8 cellular contexts compared by ENCODE assay signal in the genomic region with DNA sequence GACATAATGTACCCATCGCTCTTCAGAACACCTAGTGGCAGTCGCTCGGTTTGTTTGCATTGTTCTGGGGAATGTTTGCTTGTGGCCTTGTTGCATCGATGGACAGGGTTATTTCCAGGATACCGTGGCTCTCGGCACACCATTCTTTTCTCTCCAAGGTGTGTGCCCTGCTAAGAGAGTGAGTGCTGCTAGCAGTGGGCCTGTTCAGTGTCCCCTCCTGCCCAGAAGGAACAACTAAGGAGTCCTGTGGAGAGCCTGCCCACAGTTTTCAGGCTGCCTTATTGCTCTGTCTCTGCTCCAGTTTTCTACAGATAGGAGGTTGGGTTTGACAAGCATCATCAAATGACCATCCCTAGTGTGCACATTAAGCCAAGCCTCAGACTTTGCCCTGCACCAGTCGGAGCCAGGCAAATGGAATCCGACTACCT. TPM values are rescaled to one million over a fixed set of nuclear protein-coding genes. Genes with fewer than 3 reads are reported as not detected.
A peak's percentile ranks its signal among the peaks of the same experiment; 100 is the strongest.
DNase-seq lines count a peak whose midpoint lies in the region; ATAC-seq and TF ChIP-seq lines count a peak whose summit lies in the region.

No MANE protein-coding gene starts in this region.

- peaks cover 4% of the 10 kb centered on the region for H3K36me3 Mint-ChIP-seq in activated CD8-positive, alpha-beta T cell treated with anti-CD3 and anti-CD28 coated beads, Interleukin-2, amount 10 ng/mL, durations not matched to agents 7 days and 5 days (ENCODE audit: low read depth)

- TF ChIP-seq CTCF in GM10266 (IDR thresholded peaks at IDR 0.05; ENCODE audit: control insufficient read depth, insufficient read depth, low read depth, missing control alignments): no peak

- DNase-seq in NCI-H748 (lab: John Stamatoyannopoulos, UW; ENCODE audit: unreplicated experiment): peak; percentile 32
- no peak for DNase-seq in NCI-H748 treated with DMSO at 0.1 percent for 48 hours (lab: John Stamatoyannopoulos, UW)
- no peak for DNase-seq in activated CD8-positive, alpha-beta T cell treated with anti-CD3 and anti-CD28 coated beads, Interleukin-2, amount 10 ng/mL, durations not matched to agents 7 days and 5 days
- peak; percentile 20 for DNase-seq in kidney glomerular epithelial cell (lab: John Stamatoyannopoulos, UW)
- DNase-seq in stimulated activated naive CD8-positive, alpha-beta T cell treated with anti-CD3 and anti-CD28 coated beads, Interleukin-15, amount 100 ng/mL, for 72 hours: no peak
- no peak for DNase-seq in activated effector memory CD4-positive, alpha-beta T cell treated with Interleukin-2 at 50 U/mL for 16 hours
- DNase-seq in GM10266 (ENCODE audit: extremely low spot score): no peak

- ATAC-seq in activated CD8-positive, alpha-beta T cell treated with anti-CD3 and anti-CD28 coated beads, Interleukin-2, amount 10 ng/mL, durations not matched to agents 7 days and 5 days: no peak
- no peak for ATAC-seq in stimulated activated naive CD8-positive, alpha-beta T cell treated with anti-CD3 and anti-CD28 coated beads, Interleukin-15, amount 100 ng/mL, for 72 hours
- ATAC-seq in GM18907 (IDR thresholded peaks at IDR 0.05; ENCODE audit: unreplicated experiment): no peak

- H3K4me3 Mint-ChIP-seq in activated CD8-positive, alpha-beta T cell treated with anti-CD3 and anti-CD28 coated beads, Interleukin-2, amount 10 ng/mL, durations not matched to agents 7 days and 5 days: peak overlapping the region; percentile 77
- H3K4me3 Mint-ChIP-seq in stimulated activated naive CD8-positive, alpha-beta T cell treated with anti-CD3 and anti-CD28 coated beads, Interleukin-15, amount 100 ng/mL, for 72 hours: peak overlapping the region; percentile 81 to 85

- peaks cover 36% of the 10 kb centered on the region for H3K4me1 Mint-ChIP-seq in activated CD8-positive, alpha-beta T cell treated with anti-CD3 and anti-CD28 coated beads, Interleukin-2, amount 10 ng/mL, durations not matched to agents 7 days and 5 days (ENCODE audit: low read depth)
- peaks cover 57% of the 10 kb centered on the region for H3K4me1 Mint-ChIP-seq in stimulated activated naive CD8-positive, alpha-beta T cell treated with anti-CD3 and anti-CD28 coated beads, Interleukin-15, amount 100 ng/mL, for 72 hours

- H3K27me3 Mint-ChIP-seq in activated CD8-positive, alpha-beta T cell treated with anti-CD3 and anti-CD28 coated beads, Interleukin-2, amount 10 ng/mL, durations not matched to agents 7 days and 5 days (ENCODE audit: low read depth): peaks cover 12% of the 10 kb centered on the region
- no peaks in the 10 kb centered on the region for H3K27me3 Mint-ChIP-seq in stimulated activated naive CD8-positive, alpha-beta T cell treated with anti-CD3 and anti-CD28 coated beads, Interleukin-15, amount 100 ng/mL, for 72 hours

- POLR2A ChIA-PET in activated CD8-positive, alpha-beta T cell treated with anti-CD3 and anti-CD28 coated beads, Interleukin-2, amount 10 ng/mL, durations not matched to agents 7 days and 5 days (lab: Charles Lee): interaction anchor here (0.9 kb wide), 1 partner anchor 68 kb away, joined by 3 read pairs; no protein-coding TSS in a partner anchor

- CTCF ChIA-PET in activated CD8-positive, alpha-beta T cell treated with anti-CD3 and anti-CD28 coated beads, Interleukin-2, amount 10 ng/mL, durations not matched to agents 7 days and 5 days (lab: Charles Lee): no interaction called here

- no peak overlapping the region for H3K27ac Mint-ChIP-seq in activated CD8-positive, alpha-beta T cell treated with anti-CD3 and anti-CD28 coated beads, Interleukin-2, amount 10 ng/mL, durations not matched to agents 7 days and 5 days
- peak overlapping the region in 1 of 2 donors; percentile 71 for H3K27ac Mint-ChIP-seq in stimulated activated naive CD8-positive, alpha-beta T cell treated with anti-CD3 and anti-CD28 coated beads, Interleukin-15, amount 100 ng/mL, for 72 hours

- no peaks in the 10 kb centered on the region for H3K9me3 Mint-ChIP-seq in activated CD8-positive, alpha-beta T cell treated with anti-CD3 and anti-CD28 coated beads, Interleukin-2, amount 10 ng/mL, durations not matched to agents 7 days and 5 days (ENCODE audit: insufficient read depth)
- H3K9me3 Mint-ChIP-seq in stimulated activated naive CD8-positive, alpha-beta T cell treated with anti-CD3 and anti-CD28 coated beads, Interleukin-15, amount 100 ng/mL, for 72 hours: no peaks in the 10 kb centered on the region

RNA-seq across cellular contexts. Expression of a gene that starts 1.4 kb away (rescaled TPM):
- total RNA-seq in activated CD8-positive, alpha-beta T cell treated with anti-CD3 and anti-CD28 coated beads, Interleukin-2, amount 10 ng/mL, durations not matched to agents 7 days and 5 days: 10 to 100 TPM; 24.4 to 28.1 TPM

RNA-seq across cellular contexts. Expression of a gene that starts 36.8 kb away (rescaled TPM):
- total RNA-seq in activated CD8-positive, alpha-beta T cell treated with anti-CD3 and anti-CD28 coated beads, Interleukin-2, amount 10 ng/mL, durations not matched to agents 7 days and 5 days: 1 to 10 TPM in 1 of 2 experiments, under 1 TPM in 1; 0.95 to 1.3 TPM

RNA-seq across cellular contexts. Expression of a gene that starts 43.7 kb away (rescaled TPM):
- total RNA-seq in activated CD8-positive, alpha-beta T cell treated with anti-CD3 and anti-CD28 coated beads, Interleukin-2, amount 10 ng/mL, durations not matched to agents 7 days and 5 days: 10 to 100 TPM; 21.8 to 23.5 TPM

RNA-seq across cellular contexts. Expression of a gene that starts 58.4 kb away (rescaled TPM):
- total RNA-seq in activated CD8-positive, alpha-beta T cell treated with anti-CD3 and anti-CD28 coated beads, Interleukin-2, amount 10 ng/mL, durations not matched to agents 7 days and 5 days: 1 to 10 TPM; 2.1 TPM

Comparison
In these comparisons a context has a peak if more than half of its experiments do, and no peak if none do; other contexts are left out.
1. DNase-seq: peak in NCI-H748 (single experiment) and kidney glomerular epithelial cell (single experiment); none in NCI-H748 treated with DMSO at 0.1 percent for 48 hours (single experiment), activated CD8-positive, alpha-beta T cell treated with anti-CD3 and anti-CD28 coated beads, Interleukin-2, amount 10 ng/mL, durations not matched to agents 7 days and 5 days (single experiment), stimulated activated naive CD8-positive, alpha-beta T cell treated with anti-CD3 and anti-CD28 coated beads, Interleukin-15, amount 100 ng/mL, for 72 hours (0 of 2), activated effector memory CD4-positive, alpha-beta T cell treated with Interleukin-2 at 50 U/mL for 16 hours (single experiment) and GM10266 (single experiment).